Comparison of ENCODE assay signal across 12 cellular contexts in genomic region chr4:140635606-140636005, GRCh38.
DNase-seq lines count a peak whose midpoint lies in the region; ATAC-seq and TF ChIP-seq lines count a peak whose summit lies in the region.
"Had no signal": no experiment of that assay in that cellular context is flagged by ENCODE, and none has a peak within 500 bp of the region (broad histone marks: within the 10 kb centered on the region; RNA-seq: fewer than 3 reads in every experiment).

No MANE protein-coding gene starts in this region.

- H3K4me1 ChIP-seq in Caco-2 (peaks cover 32% of the 10 kb centered on the region), esophagus muscularis mucosa (no peaks in the 10 kb centered on the region)
- H3K4me1 ChIP-seq: BLaER1 treated with 17β-estradiol and CSF1 and Interleukin-3, amounts not matched to agents 10 nM and 100 nM had no signal

- TF ChIP-seq EP300 in esophagus muscularis mucosa (IDR thresholded peaks at IDR 0.05) = no peak

- H3K27me3 Mint-ChIP-seq in Caco-2 (ENCODE audit: insufficient read depth, unreplicated experiment) (no peaks in the 10 kb centered on the region), natural killer cell (ENCODE audit: low read depth in 2 of 2) (peaks cover 0 to 7% of the 10 kb centered on the region in 2 donors)

- intact Hi-C loops in Caco-2 (cut with micrococcal nuclease; ENCODE audit: unreplicated experiment) = loop anchor here (1.0 kb wide), 1 partner anchor 20 kb away; no protein-coding TSS in a partner anchor
- intact Hi-C loops in esophagus muscularis mucosa (cut with DNase I) = no loop called here
- intact Hi-C loops in natural killer cell (cut with micrococcal nuclease) = no loop called here

- H3K27ac ChIP-seq in esophagus muscularis mucosa (replicated peaks in 1 of 4) = no peak overlapping the region
- H3K27ac ChIP-seq: BLaER1 treated with 17β-estradiol and CSF1 and Interleukin-3, amounts not matched to agents 10 nM and 100 nM had no signal

- CTCF ChIA-PET in Caco-2 (lab: Charles Lee) = interaction anchor here (1.2 kb wide), 1 partner anchor 40 kb away, joined by 4 read pairs; no protein-coding TSS in a partner anchor

- H3K4me3 ChIP-seq in Caco-2 (ENCODE audit: low read depth, low read length) = no peak overlapping the region
- no peak overlapping the region for H3K4me3 ChIP-seq in MG63
- H3K4me3 ChIP-seq in fibroblast of the aortic adventitia (ENCODE audit: low read depth, low read length) = no peak overlapping the region
- H3K4me3 ChIP-seq in esophagus muscularis mucosa = no peak overlapping the region
- H3K4me3 ChIP-seq: BLaER1 treated with 17β-estradiol and CSF1 and Interleukin-3, amounts not matched to agents 10 nM and 100 nM; GM12878 had no signal

- DNase-seq in Caco-2 (peak; percentile 71 to 88), MG63 (peak; percentile 57), fibroblast of the aortic adventitia (ENCODE audit: low read depth) (peak; percentile 37), mucosa of gallbladder (ENCODE audit: low spot score) (peak; percentile 78), esophagus muscularis mucosa (ENCODE audit: extremely low spot score) (no peak), Ammon's horn (ENCODE audit: low spot score) (no peak), NCI-H526 treated with DMSO at 0.1 percent for 48 hours (lab: John Stamatoyannopoulos, UW) (no peak), natural killer cell (no peak)
- DNase-seq: immature natural killer cell, NCI-H2029 treated with DMSO at 0.1 percent for 48 hours had no signal

- H3K27ac Mint-ChIP-seq in Caco-2 (ENCODE audit: unreplicated experiment) (peak overlapping the region; percentile 82), natural killer cell (no peak overlapping the region)
- H3K27ac Mint-ChIP-seq: immature natural killer cell had no signal

- H3K27me3 ChIP-seq in Caco-2 (replicated peaks; ENCODE audit: control insufficient read depth, insufficient read depth, low read length) = no peaks in the 10 kb centered on the region
- H3K27me3 ChIP-seq in MG63 = no peaks in the 10 kb centered on the region
- H3K27me3 ChIP-seq in esophagus muscularis mucosa = no peaks in the 10 kb centered on the region
- H3K27me3 ChIP-seq: BLaER1 treated with 17β-estradiol and CSF1 and Interleukin-3, amounts not matched to agents 10 nM and 100 nM had no signal

- TF ChIP-seq CTCF in Caco-2 (IDR thresholded peaks at IDR 0.05; ENCODE audit: insufficient read depth in 1 of 2, low read depth in 1 of 2, low read length in 1 of 2, severe bottlenecking in 1 of 2, unreplicated experiment in 1 of 2) (no peak), fibroblast of the aortic adventitia (IDR thresholded peaks at IDR 0.05; ENCODE audit: insufficient read depth, low read length) (no peak), esophagus muscularis mucosa (IDR thresholded peaks at IDR 0.05) (no peak), natural killer cell (IDR thresholded peaks at IDR 0.05) (no peak)

- TF ChIP-seq POLR2A in esophagus muscularis mucosa (IDR thresholded peaks at IDR 0.05; ENCODE audit: low read depth) = no peak

- no peak for ATAC-seq in natural killer cell
- ATAC-seq: GM12878 had no signal

- H3K36me3 ChIP-seq in Caco-2 (ENCODE audit: control insufficient read depth, insufficient read depth, low read length) (peaks cover 1% of the 10 kb centered on the region; the same call in 1 of the 2 replicates), MG63 (no peaks in the 10 kb centered on the region), esophagus muscularis mucosa (peaks cover 0 to 45% (median 26%) of the 10 kb centered on the region in 4 donors)

- H3K9me3 ChIP-seq in Caco-2 (peaks cover 8% of the 10 kb centered on the region), MG63 (no peaks in the 10 kb centered on the region), esophagus muscularis mucosa (no peaks in the 10 kb centered on the region)
- H3K9me3 ChIP-seq: BLaER1 treated with 17β-estradiol and CSF1 and Interleukin-3, amounts not matched to agents 10 nM and 100 nM had no signal

- peaks cover 28% of the 10 kb centered on the region for H3K4me1 Mint-ChIP-seq in Caco-2 (ENCODE audit: low read depth, unreplicated experiment)
- H3K4me1 Mint-ChIP-seq in natural killer cell = no peaks in the 10 kb centered on the region
- H3K4me1 Mint-ChIP-seq: immature natural killer cell had no signal

- peak overlapping the region; percentile 24 for H3K4me3 Mint-ChIP-seq in Caco-2 (ENCODE audit: unreplicated experiment)
- H3K4me3 Mint-ChIP-seq in natural killer cell = no peak overlapping the region
- H3K4me3 Mint-ChIP-seq: immature natural killer cell had no signal

- H3K9me3 Mint-ChIP-seq in Caco-2 (ENCODE audit: unreplicated experiment) (no peaks in the 10 kb centered on the region), natural killer cell (no peaks in the 10 kb centered on the region)
- H3K9me3 Mint-ChIP-seq: immature natural killer cell had no signal

- H3K36me3 Mint-ChIP-seq in Caco-2 (ENCODE audit: insufficient read depth, unreplicated experiment) (peaks cover 44% of the 10 kb centered on the region), natural killer cell (no peaks in the 10 kb centered on the region)
- H3K36me3 Mint-ChIP-seq: immature natural killer cell had no signal

- 70% methylated on average over 6 of the region's 6 CpGs for WGBS in esophagus muscularis mucosa

- POLR2A ChIA-PET in Caco-2 (lab: Charles Lee) = interaction anchor here (1.0 kb wide), 1 partner anchor 9 kb away, joined by 3 read pairs; no protein-coding TSS in a partner anchor

- no TSS peak for BruUV-seq in Caco-2 (replicated peaks; lab: Mats Ljungman, UMichigan)

Comparison
In these comparisons a context has a peak if more than half of its experiments do, and no peak if none do; other contexts are left out.
1. DNase-seq: peak in Caco-2 (2 of 2), MG63 (single experiment), fibroblast of the aortic adventitia (single experiment) and mucosa of gallbladder (single experiment); none in esophagus muscularis mucosa (single experiment), Ammon's horn (single experiment), NCI-H526 treated with DMSO at 0.1 percent for 48 hours (single experiment) and natural killer cell (single experiment).